Comparison of ENCODE assay signal across 26 cellular contexts in genomic region chr4:163063891-163064290, GRCh38.
DNase-seq lines count a peak whose midpoint lies in the region; ATAC-seq and TF ChIP-seq lines count a peak whose summit lies in the region.
"Had no signal": no experiment of that assay in that cellular context is flagged by ENCODE, and none has a peak within 500 bp of the region (broad histone marks: within the 10 kb centered on the region; RNA-seq: fewer than 3 reads in every experiment).

No MANE protein-coding gene starts in this region.

- TF ChIP-seq CTCF in HEK293 (tag by site-specific recombination; IDR thresholded peaks at IDR 0.05): no peak

- H3K9me3 ChIP-seq in HEK293 (ENCODE audit: control insufficient read depth, insufficient read depth, low read depth, low read length) (no peaks in the 10 kb centered on the region), SK-N-MC (ENCODE audit: low read depth, low read length) (no peaks in the 10 kb centered on the region)
- H3K9me3 ChIP-seq: HAP-1, neutrophil, tibial nerve had no signal

- no peak overlapping the region for H3K27ac ChIP-seq in HEK293 (ENCODE audit: extremely low read depth, low read depth, low read length)
- peak overlapping the region; percentile 77 for H3K27ac ChIP-seq in SK-N-MC
- H3K27ac ChIP-seq: neutrophil, tibial nerve had no signal

- no peak overlapping the region for H3K9ac ChIP-seq in SK-N-MC (ENCODE audit: insufficient read length)

- H3K36me3 ChIP-seq in HEK293 (ENCODE audit: control insufficient read depth in 2 of 2, insufficient read depth in 1 of 2, low read length in 2 of 2): no peaks in the 10 kb centered on the region
- no peaks in the 10 kb centered on the region for H3K36me3 ChIP-seq in SK-N-MC (ENCODE audit: insufficient read depth, low read length)
- H3K36me3 ChIP-seq: HAP-1, neutrophil, tibial nerve had no signal

- in situ Hi-C loops in ACHN (cut with HindIII; ENCODE audit: low pct_ligation_motif_present, low pct_unique_long_range_greater_than_20kb, low sequenced_read_pairs): no loop called here

- DNase-seq in ACHN (peak; percentile 69), SK-N-MC (ENCODE audit: low read depth, low spot score) (no peak), iris pigment epithelial cell (ENCODE audit: low read depth) (peak; percentile 46), NCI-H2227 (lab: John Stamatoyannopoulos, UW; ENCODE audit: unreplicated experiment) (no peak), GM19240 (ENCODE audit: insufficient read length, low spot score) (no peak), activated gamma-delta T cell (lab: John Stamatoyannopoulos, UW) (no peak)
- DNase-seq: activated CD4-positive, alpha-beta T cell treated with anti-CD3 and anti-CD28 coated beads for 48 hours; activated CD8-positive, alpha-beta memory T cell treated with anti-CD3 and anti-CD28 coated beads, Interleukin-2, amount 50 U/mL, for 4 hours; activated naive CD4-positive, alpha-beta T cell; CD4-positive, CD25-positive, alpha-beta regulatory T cell; DMS79; foreskin fibroblast; Kasumi-1; left cardiac atrium; NCI-H1417 treated with DMSO at 0.1 percent for 48 hours; NCI-H2171 treated with DMSO at 0.1 percent for 48 hours; NCI-H82; retina; stimulated activated CD4-positive, alpha-beta T cell treated with anti-CD3 and anti-CD28 coated beads, Interleukin-15, amount 100 ng/mL, for 24 hours had no signal

- CTCF ChIA-PET in HEK293 (lab: Yijun Ruan, JAX): no interaction called here

- H3K4me3 ChIP-seq in HEK293 (ENCODE audit: low read depth, low read length) (no peak overlapping the region), SK-N-MC (peak overlapping the region; percentile 26; the same call in 1 of the 2 replicates)
- H3K4me3 ChIP-seq: HAP-1, tibial nerve had no signal

- ATAC-seq in GM18511 (IDR thresholded peaks at IDR 0.05; ENCODE audit: unreplicated experiment): no peak
- ATAC-seq: left cardiac atrium; Panc1; stimulated activated effector memory CD8-positive, alpha-beta T cell treated with anti-CD3 and anti-CD28 coated beads, Interleukin-12 subunit alpha, Interleukin-12 subunit beta, amount 100 ng/mL, for 72 hours had no signal

- POLR2A ChIA-PET in HEK293 (lab: Yijun Ruan, JAX): no interaction called here

- H3K4me1 ChIP-seq in HEK293 (ENCODE audit: control insufficient read depth, insufficient read depth, low read length): no peaks in the 10 kb centered on the region
- H3K4me1 ChIP-seq: HAP-1, tibial nerve had no signal

TF ChIP-seq in HEK293, 187 proteins besides CTCF, POLR2A, EP300 and RAD21:
- TF ChIP-seq ZNF280D (tag by site-specific recombination; IDR thresholded peaks at IDR 0.05) (no peak), GFI1B (tag by site-specific recombination; IDR thresholded peaks at IDR 0.05) (0 out of 2 replicates have a peak, but pooled peaks have one; percentile 39)

Comparison
In these comparisons a context has a peak if more than half of its experiments do, and no peak if none do; other contexts are left out.
1. DNase-seq: peak in ACHN (single experiment) and iris pigment epithelial cell (single experiment); none in SK-N-MC (single experiment), NCI-H2227 (single experiment), GM19240 (single experiment) and activated gamma-delta T cell (single experiment).